Comparison of ENCODE assay signal across 8 cellular contexts in genomic region chr12:132413931-132414588, GRCh38.
DNase-seq lines count a peak whose midpoint lies in the region; ATAC-seq and TF ChIP-seq lines count a peak whose summit lies in the region.

No MANE protein-coding gene starts in this region.

- no peaks in the 10 kb centered on the region for H3K9me3 ChIP-seq in gastroesophageal sphincter

- peaks cover 0 to 15% (median 8%) of the 10 kb centered on the region in 3 donors for H3K4me1 ChIP-seq in gastroesophageal sphincter

- no CpG with 5 or more reads among the region's 36 CpGs for WGBS in gastroesophageal sphincter (ENCODE audit: low coverage in 1 of 2), 2 donors

- H3K27me3 ChIP-seq in gastroesophageal sphincter, result peaks cover 74% of the 10 kb centered on the region

- in situ Hi-C loops in GM13977 (cut with MboI; ENCODE audit: low pct_unique_long_range_greater_than_20kb, low sequenced_read_pairs, unreplicated experiment), result loop anchor here (10.0 to 25.0 kb wide), 2 partner anchors 121 to 198 kb away; partner anchors contain the start of genes LRCOL1 and P2RX2

- no peak for DNase-seq in AG10803 (ENCODE audit: low read depth)
- no peak for DNase-seq in GM13977 (ENCODE audit: low spot score)
- DNase-seq in kidney tubule cell (ENCODE audit: low spot score), result peak; percentile 7
- no peak for DNase-seq in stimulated activated CD4-positive, alpha-beta T cell treated with anti-CD3 and anti-CD28 coated beads, Interleukin-2, amount 100 ng/mL, for 48 hours
- DNase-seq in AML-193 (lab: John Stamatoyannopoulos, UW), result no peak
- no peak for DNase-seq in activated CD4-positive, CD25-positive, alpha-beta regulatory T cell (lab: John Stamatoyannopoulos, UW)

- ATAC-seq in gastroesophageal sphincter, result no peak

- no peak overlapping the region for H3K27ac ChIP-seq in gastroesophageal sphincter

- no peak overlapping the region for H3K4me3 ChIP-seq in AG10803 (ENCODE audit: low read length)
- H3K4me3 ChIP-seq in WI38 (ENCODE audit: low read depth, low read length), result no peak overlapping the region
- H3K4me3 ChIP-seq in gastroesophageal sphincter, result no peak overlapping the region

- no peak for TF ChIP-seq EP300 in gastroesophageal sphincter (IDR thresholded peaks at IDR 0.05)

- TF ChIP-seq CTCF in AG10803 (conservative IDR thresholded peaks at IDR 0.05; ENCODE audit: low read length) (peak; percentile 45), GM13977 (IDR thresholded peaks at IDR 0.05; ENCODE audit: extremely low read depth, insufficient read depth, missing control alignments) (peak; percentile 60), WI38 (IDR thresholded peaks at IDR 0.05; ENCODE audit: low read depth, low read length) (peak; percentile 29; the same call in 1 of the 2 replicates), gastroesophageal sphincter (IDR thresholded peaks at IDR 0.05) (peak in 2 of 4 experiments; percentile 19 to 49)

- H3K36me3 ChIP-seq in gastroesophageal sphincter, result no peaks in the 10 kb centered on the region

- TF ChIP-seq POLR2A in gastroesophageal sphincter (IDR thresholded peaks at IDR 0.05), result no peak
